20 cellular contexts compared by ENCODE assay signal in genomic region chr11:130137999-130138398, GRCh38. TPM values are rescaled to one million over a fixed set of nuclear protein-coding genes. Genes with fewer than 3 reads are reported as not detected.
DNase-seq lines count a peak whose midpoint lies in the region; ATAC-seq and TF ChIP-seq lines count a peak whose summit lies in the region.
"Had no signal": no experiment of that assay in that cellular context is flagged by ENCODE, and none has a peak within 500 bp of the region (broad histone marks: within the 10 kb centered on the region; RNA-seq: fewer than 3 reads in every experiment).

No MANE protein-coding gene starts in this region.

- POLR2A ChIA-PET in WTC11 (lab: Charles Lee): no interaction called here

- H3K4me3 Mint-ChIP-seq in WTC11: no peak overlapping the region
- H3K4me3 Mint-ChIP-seq in endothelial cell (ENCODE audit: unreplicated experiment): peak overlapping the region; percentile 60
- H3K4me3 Mint-ChIP-seq: CD8-positive, alpha-beta memory T cell; GM23338 had no signal

- peak overlapping the region; percentile 34; the same call in 1 of the 2 replicates for H3K27ac Mint-ChIP-seq in WTC11
- H3K27ac Mint-ChIP-seq in endothelial cell (ENCODE audit: unreplicated experiment): no peak overlapping the region
- H3K27ac Mint-ChIP-seq: GM23338 had no signal

- H3K36me3 Mint-ChIP-seq in WTC11 (peaks cover 81% of the 10 kb centered on the region), endothelial cell (ENCODE audit: low read depth, unreplicated experiment) (peaks cover 64% of the 10 kb centered on the region)

- TF ChIP-seq CTCF in WTC11 (IDR thresholded peaks at IDR 0.05) (no peak), endothelial cell (IDR thresholded peaks at IDR 0.05; ENCODE audit: unreplicated experiment) (no peak)

- ATAC-seq in WTC11 (no peak), HG03378 (IDR thresholded peaks at IDR 0.05; ENCODE audit: unreplicated experiment) (no peak)
- ATAC-seq: GM23338 had no signal

- H3K4me1 Mint-ChIP-seq in WTC11: no peaks in the 10 kb centered on the region
- peaks cover 6% of the 10 kb centered on the region for H3K4me1 Mint-ChIP-seq in endothelial cell (ENCODE audit: unreplicated experiment)
- H3K4me1 Mint-ChIP-seq: CD4-positive, CD25-positive, alpha-beta regulatory T cell; CD8-positive, alpha-beta memory T cell; GM23338 had no signal

- no peaks in the 10 kb centered on the region for H3K27me3 Mint-ChIP-seq in WTC11 (ENCODE audit: low read depth)
- peaks cover 11% of the 10 kb centered on the region for H3K27me3 Mint-ChIP-seq in endothelial cell (ENCODE audit: unreplicated experiment)
- H3K27me3 Mint-ChIP-seq: CD4-positive, CD25-positive, alpha-beta regulatory T cell; CD8-positive, alpha-beta memory T cell had no signal

- H3K9me3 Mint-ChIP-seq in WTC11 (peaks cover 4% of the 10 kb centered on the region; the same call in 1 of the 2 replicates), endothelial cell (ENCODE audit: unreplicated experiment) (no peaks in the 10 kb centered on the region)
- H3K9me3 Mint-ChIP-seq: CD4-positive, CD25-positive, alpha-beta regulatory T cell; CD8-positive, alpha-beta memory T cell had no signal

- DNase-seq in stimulated activated CD4-positive, alpha-beta T cell treated with anti-CD3 and anti-CD28 coated beads, Interleukin-1b, Interleukin-23, amount 100 ng/mL, for 48 hours: peak; percentile 23
- no peak for DNase-seq in stimulated activated CD4-positive, alpha-beta T cell treated with anti-CD3 and anti-CD28 coated beads, Interleukin-4, amount 100 ng/mL, for 24 hours
- DNase-seq in WTC11 (ENCODE audit: low spot score): no peak
- DNase-seq in endothelial cell (ENCODE audit: low spot score): no peak
- DNase-seq in stimulated activated CD8-positive, alpha-beta memory T cell treated with anti-CD3 and anti-CD28 coated beads, Interleukin-4, amount 100 ng/mL, for 48 hours: peak; percentile 40
- DNase-seq in NCI-H226: no peak
- DNase-seq: ACHN; BE2C; C1 segment of cervical spinal cord; CD4-positive, CD25-positive, alpha-beta regulatory T cell; CD8-positive, alpha-beta memory T cell; COR-L47; DMS153; DMS79; GDM1; HCEC 1CT; IMR-90 had no signal

- CTCF ChIA-PET in WTC11 (lab: Charles Lee): interaction anchor here (2.1 kb wide), 1 partner anchor 8 kb away, joined by 11 read pairs; no protein-coding TSS in a partner anchor

TF ChIP-seq in WTC11, 78 proteins besides CTCF, POLR2A, EP300 and RAD21:
- TF ChIP-seq ZNF263 (CRISPR knock-in tag; IDR thresholded peaks at IDR 0.05; ENCODE audit: low read depth) (no peak), FOXK1 (CRISPR knock-in tag; IDR thresholded peaks at IDR 0.05) (no peak), PRRX2 (CRISPR knock-in tag; IDR thresholded peaks at IDR 0.05) (no peak), JUN (CRISPR knock-in tag; IDR thresholded peaks at IDR 0.05) (no peak), USF2 (CRISPR knock-in tag; IDR thresholded peaks at IDR 0.05) (no peak), MLX (CRISPR knock-in tag; IDR thresholded peaks at IDR 0.05) (no peak), TP53 (CRISPR knock-in tag; IDR thresholded peaks at IDR 0.05) (no peak), ZNF425 (CRISPR knock-in tag; conservative IDR thresholded peaks at IDR 0.05) (no peak), ELF4 (CRISPR knock-in tag; IDR thresholded peaks at IDR 0.05; ENCODE audit: low read depth) (no peak), GABPB1 (CRISPR knock-in tag; IDR thresholded peaks at IDR 0.05) (no peak), NR1H2 (CRISPR knock-in tag; IDR thresholded peaks at IDR 0.05) (no peak), CREM (CRISPR knock-in tag; IDR thresholded peaks at IDR 0.05) (no peak), ZSCAN18 (CRISPR knock-in tag; IDR thresholded peaks at IDR 0.05) (no peak)
- TF ChIP-seq, protein P1, sequence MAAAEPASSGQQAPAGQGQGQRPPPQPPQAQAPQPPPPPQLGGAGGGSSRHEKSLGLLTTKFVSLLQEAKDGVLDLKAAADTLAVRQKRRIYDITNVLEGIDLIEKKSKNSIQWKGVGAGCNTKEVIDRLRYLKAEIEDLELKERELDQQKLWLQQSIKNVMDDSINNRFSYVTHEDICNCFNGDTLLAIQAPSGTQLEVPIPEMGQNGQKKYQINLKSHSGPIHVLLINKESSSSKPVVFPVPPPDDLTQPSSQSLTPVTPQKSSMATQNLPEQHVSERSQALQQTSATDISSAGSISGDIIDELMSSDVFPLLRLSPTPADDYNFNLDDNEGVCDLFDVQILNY (CRISPR knock-in tag; IDR thresholded peaks at IDR 0.05): no peak
- TF ChIP-seq, protein P2, sequence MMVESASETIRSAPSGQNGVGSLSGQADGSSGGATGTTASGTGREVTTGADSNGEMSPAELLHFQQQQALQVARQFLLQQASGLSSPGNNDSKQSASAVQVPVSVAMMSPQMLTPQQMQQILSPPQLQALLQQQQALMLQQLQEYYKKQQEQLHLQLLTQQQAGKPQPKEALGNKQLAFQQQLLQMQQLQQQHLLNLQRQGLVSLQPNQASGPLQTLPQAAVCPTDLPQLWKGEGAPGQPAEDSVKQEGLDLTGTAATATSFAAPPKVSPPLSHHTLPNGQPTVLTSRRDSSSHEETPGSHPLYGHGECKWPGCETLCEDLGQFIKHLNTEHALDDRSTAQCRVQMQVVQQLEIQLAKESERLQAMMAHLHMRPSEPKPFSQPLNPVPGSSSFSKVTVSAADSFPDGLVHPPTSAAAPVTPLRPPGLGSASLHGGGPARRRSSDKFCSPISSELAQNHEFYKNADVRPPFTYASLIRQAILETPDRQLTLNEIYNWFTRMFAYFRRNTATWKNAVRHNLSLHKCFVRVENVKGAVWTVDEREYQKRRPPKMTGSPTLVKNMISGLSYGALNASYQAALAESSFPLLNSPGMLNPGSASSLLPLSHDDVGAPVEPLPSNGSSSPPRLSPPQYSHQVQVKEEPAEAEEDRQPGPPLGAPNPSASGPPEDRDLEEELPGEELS (CRISPR knock-in tag; IDR thresholded peaks at IDR 0.05): no peak

RNA-seq across cellular contexts. Expression of gene ST14, which starts 21.6 kb away (rescaled TPM):
- total RNA-seq in WTC11 (2021) (27.5 to 33.9 TPM (median 27.8 TPM) in 3 replicates), endothelial cell (ENCODE audit: unreplicated experiment) (8.7 TPM)
- total RNA-seq: CD4-positive, CD25-positive, alpha-beta regulatory T cell; Daoy; IMR-90 had no signal

Comparison
In these comparisons a context has a peak if more than half of its experiments do, and no peak if none do; other contexts are left out.
1. DNase-seq: peak in stimulated activated CD4-positive, alpha-beta T cell treated with anti-CD3 and anti-CD28 coated beads, Interleukin-1b, Interleukin-23, amount 100 ng/mL, for 48 hours (single experiment) and stimulated activated CD8-positive, alpha-beta memory T cell treated with anti-CD3 and anti-CD28 coated beads, Interleukin-4, amount 100 ng/mL, for 48 hours (single experiment); none in stimulated activated CD4-positive, alpha-beta T cell treated with anti-CD3 and anti-CD28 coated beads, Interleukin-4, amount 100 ng/mL, for 24 hours (single experiment), WTC11 (single experiment), endothelial cell (single experiment) and NCI-H226 (single experiment).